In genomic region chr4:4385729-4386295, GRCh38 we compare ENCODE assay signal across 1 cellular context.
TF ChIP-seq lines count a peak whose summit lies in the region.

No MANE protein-coding gene starts in this region.

TF ChIP-seq in WTC11, 78 proteins besides CTCF, POLR2A, EP300 and RAD21 (continued from another document):
- no peak for TF ChIP-seq ATF2 (CRISPR knock-in tag; IDR thresholded peaks at IDR 0.05; ENCODE audit: borderline replicate concordance, low read depth)
- no peak for TF ChIP-seq ARID4B (CRISPR knock-in tag; IDR thresholded peaks at IDR 0.05; ENCODE audit: borderline replicate concordance)
- TF ChIP-seq ZNF396 (CRISPR knock-in tag; IDR thresholded peaks at IDR 0.05; ENCODE audit: borderline replicate concordance), result no peak
- no peak for TF ChIP-seq ZNF232 (CRISPR knock-in tag; IDR thresholded peaks at IDR 0.05)
- no peak for TF ChIP-seq MXD4 (CRISPR knock-in tag; IDR thresholded peaks at IDR 0.05; ENCODE audit: borderline replicate concordance)
- no peak for TF ChIP-seq ZNF425 (CRISPR knock-in tag; conservative IDR thresholded peaks at IDR 0.05)
- TF ChIP-seq RELA (CRISPR knock-in tag; IDR thresholded peaks at IDR 0.05; ENCODE audit: borderline replicate concordance), result no peak
- TF ChIP-seq FOXP4 (CRISPR knock-in tag; IDR thresholded peaks at IDR 0.05), result no peak
- no peak for TF ChIP-seq E2F4 (CRISPR knock-in tag; IDR thresholded peaks at IDR 0.05; ENCODE audit: borderline replicate concordance, low read depth)
